ENCODE assay signal across 2 cellular contexts in genomic region chr6:41528409-41528963, GRCh38.
A peak's percentile ranks its signal among the peaks of the same experiment; 100 is the strongest.
TF ChIP-seq lines count a peak whose summit lies in the region.

No MANE protein-coding gene starts in this region.

TF ChIP-seq in HEK293, 187 proteins besides CTCF, POLR2A, EP300 and RAD21 (continued from another document):
- TF ChIP-seq ZNF449 (tag by site-specific recombination; IDR thresholded peaks at IDR 0.05) = peak; percentile 53; the same call in 1 of the 2 replicates
- peak; percentile 95 for TF ChIP-seq ZNF10 (tag by site-specific recombination; IDR thresholded peaks at IDR 0.05)
- no peak for TF ChIP-seq GLI2 (tag by site-specific recombination; IDR thresholded peaks at IDR 0.05; ENCODE audit: borderline replicate concordance, low read depth)
- no peak for TF ChIP-seq ZNF501 (tag by site-specific recombination; IDR thresholded peaks at IDR 0.05)

TF ChIP-seq in GM12878, 131 proteins besides CTCF, POLR2A, EP300 and RAD21 (continued from another document):
- TF ChIP-seq CEBPZ (IDR thresholded peaks at IDR 0.05; ENCODE audit: low read depth, low read length) (no peak), RELB (IDR thresholded peaks at IDR 0.05; ENCODE audit: low read depth) (no peak), DPF2 (IDR thresholded peaks at IDR 0.05) (0 out of 2 replicates have a peak, but pooled peaks have one; percentile 27), YBX1 (IDR thresholded peaks at IDR 0.05) (no peak), MTA3 (IDR thresholded peaks at IDR 0.05; ENCODE audit: borderline replicate concordance, low read length) (no peak)
